ENCODE assay signal across 12 cellular contexts in the genomic region with DNA sequence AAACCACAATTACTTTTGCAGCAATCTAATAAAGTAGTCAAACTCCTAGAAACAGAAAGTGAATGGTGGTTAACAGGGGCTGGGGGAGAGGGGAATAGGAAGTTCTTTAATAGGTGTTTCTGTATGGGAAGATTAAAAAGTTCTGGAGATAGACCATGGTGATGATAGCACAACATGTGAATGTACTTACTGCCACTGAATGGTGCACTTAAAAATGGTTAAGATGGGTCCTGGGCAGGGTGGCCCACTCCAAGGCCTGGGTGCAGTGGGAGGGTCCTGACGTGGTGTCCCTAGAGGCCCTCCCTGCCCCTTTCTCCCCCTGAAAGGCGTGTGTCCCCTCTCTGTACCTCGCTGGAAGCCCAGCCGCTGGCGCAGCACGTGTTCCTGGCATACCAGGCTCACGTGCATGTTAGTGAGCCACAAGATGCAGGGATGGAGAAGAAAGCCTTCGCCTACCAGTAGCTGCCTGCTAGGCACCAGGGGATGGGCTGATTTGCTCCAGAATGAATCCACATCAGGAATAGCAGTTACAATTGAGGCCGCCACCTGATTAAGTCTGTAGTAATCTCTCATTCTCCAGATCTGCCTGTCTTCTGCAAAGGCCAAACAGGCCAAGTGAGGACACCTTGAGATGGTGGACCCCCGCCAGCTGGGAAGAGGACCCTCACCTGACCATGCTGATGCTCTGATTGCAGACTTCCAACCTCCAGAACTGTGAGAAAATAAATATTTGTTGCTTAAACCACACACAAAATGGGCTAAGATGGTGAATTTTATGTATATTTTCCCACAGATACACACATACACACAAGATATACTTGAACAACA.
DNase-seq lines count a peak whose midpoint lies in the region; ATAC-seq and TF ChIP-seq lines count a peak whose summit lies in the region.
"Had no signal": no experiment of that assay in that cellular context is flagged by ENCODE, and none has a peak within 500 bp of the region (broad histone marks: within the 10 kb centered on the region; RNA-seq: fewer than 3 reads in every experiment).

No MANE protein-coding gene starts in this region.

- H3K4me3 ChIP-seq in CD4-positive, alpha-beta memory T cell (ENCODE audit: low read length in 2 of 2), result peak overlapping the region in 1 of 2 donors; percentile 9
- H3K4me3 ChIP-seq in right atrium auricular region, result no peak overlapping the region
- H3K4me3 ChIP-seq: testis had no signal

- H3K27ac ChIP-seq in CD4-positive, alpha-beta memory T cell (ENCODE audit: low read depth, low read length), result peak overlapping the region; percentile 64
- H3K27ac ChIP-seq in right atrium auricular region, result no peak overlapping the region
- H3K27ac ChIP-seq: parathyroid adenoma, testis had no signal

- peak overlapping the region; percentile 55 to 77 (median 70) for H3K4me3 Mint-ChIP-seq in CD4-positive, alpha-beta memory T cell
- H3K4me3 Mint-ChIP-seq in IgD-negative memory B cell, result peak overlapping the region; percentile 34 to 78 (median 72)
- peak overlapping the region; percentile 82 for H3K4me3 Mint-ChIP-seq in activated naive CD8-positive, alpha-beta T cell
- H3K4me3 Mint-ChIP-seq in naive thymus-derived CD8-positive, alpha-beta T cell, result peak overlapping the region; percentile 26 to 89 (median 64)

- no peak for ATAC-seq in naive thymus-derived CD8-positive, alpha-beta T cell
- ATAC-seq in HG03039 (IDR thresholded peaks at IDR 0.05; ENCODE audit: unreplicated experiment) (no peak), HG02642 (IDR thresholded peaks at IDR 0.05; ENCODE audit: poor library complexity, unreplicated experiment) (no peak)

- H3K36me3 ChIP-seq in CD4-positive, alpha-beta memory T cell (ENCODE audit: insufficient read depth, low read length), result no peaks in the 10 kb centered on the region
- no peaks in the 10 kb centered on the region for H3K36me3 ChIP-seq in right atrium auricular region

- H3K27ac Mint-ChIP-seq in CD4-positive, alpha-beta memory T cell, result peak overlapping the region; percentile 77 to 94 (median 91)
- peak overlapping the region; percentile 44 to 95 (median 86) for H3K27ac Mint-ChIP-seq in IgD-negative memory B cell
- H3K27ac Mint-ChIP-seq in activated naive CD8-positive, alpha-beta T cell, result peak overlapping the region; percentile 98
- H3K27ac Mint-ChIP-seq in naive thymus-derived CD8-positive, alpha-beta T cell, result peak overlapping the region; percentile 88 to 97 (median 93)

- H3K4me1 ChIP-seq in CD4-positive, alpha-beta memory T cell (ENCODE audit: insufficient read depth, low read length), result peaks cover 93% of the 10 kb centered on the region
- no peaks in the 10 kb centered on the region for H3K4me1 ChIP-seq in right atrium auricular region
- H3K4me1 ChIP-seq: parathyroid adenoma, testis had no signal

- no peaks in the 10 kb centered on the region for H3K27me3 ChIP-seq in CD4-positive, alpha-beta memory T cell (ENCODE audit: insufficient read depth, low read length)
- no peaks in the 10 kb centered on the region for H3K27me3 ChIP-seq in right atrium auricular region
- H3K27me3 ChIP-seq: testis had no signal

- H3K4me1 Mint-ChIP-seq in CD4-positive, alpha-beta memory T cell, result peaks cover 63 to 87% (median 78%) of the 10 kb centered on the region in 4 donors
- peaks cover 32 to 83% (median 60%) of the 10 kb centered on the region in 3 donors for H3K4me1 Mint-ChIP-seq in IgD-negative memory B cell
- peaks cover 89% of the 10 kb centered on the region for H3K4me1 Mint-ChIP-seq in activated naive CD8-positive, alpha-beta T cell (ENCODE audit: low read depth)
- H3K4me1 Mint-ChIP-seq in naive thymus-derived CD8-positive, alpha-beta T cell, result peaks cover 34 to 97% (median 79%) of the 10 kb centered on the region in 4 donors

- POLR2A ChIA-PET in CD4-positive, alpha-beta memory T cell (lab: Charles Lee; ENCODE audit: partially characterized antibody), result interaction anchor here (0.7 to 5.1 kb wide), 18 partner anchors 8 to 787 kb away, joined by 3 to 130 read pairs (median 5); a partner anchor contains a TSS
- POLR2A ChIA-PET in naive thymus-derived CD8-positive, alpha-beta T cell (lab: Charles Lee), result interaction anchor here (0.6 to 3.8 kb wide), 19 partner anchors 8 to 787 kb away, joined by 3 to 85 read pairs (median 4); a partner anchor contains a TSS

- DNase-seq in CD4-positive, alpha-beta memory T cell, result no peak
- peak in 3 of 10 donors; percentile 6 to 22 (median 15) for DNase-seq in naive thymus-derived CD8-positive, alpha-beta T cell
- DNase-seq in right atrium auricular region (ENCODE audit: low spot score), result no peak
- no peak for DNase-seq in islet precursor cell
- DNase-seq: NCI-H524 treated with DMSO at 0.1 percent for 48 hours, SK-N-SH, testis had no signal

- H3K9me3 ChIP-seq in CD4-positive, alpha-beta memory T cell (ENCODE audit: control insufficient read depth in 1 of 2, low read length in 2 of 2), result no peaks in the 10 kb centered on the region
- H3K9me3 ChIP-seq in right atrium auricular region, result no peaks in the 10 kb centered on the region
- H3K9me3 ChIP-seq: SK-N-SH, testis had no signal

- H3K36me3 Mint-ChIP-seq in CD4-positive, alpha-beta memory T cell, result no peaks in the 10 kb centered on the region
- H3K36me3 Mint-ChIP-seq in IgD-negative memory B cell, result no peaks in the 10 kb centered on the region
- no peaks in the 10 kb centered on the region for H3K36me3 Mint-ChIP-seq in activated naive CD8-positive, alpha-beta T cell
- no peaks in the 10 kb centered on the region for H3K36me3 Mint-ChIP-seq in naive thymus-derived CD8-positive, alpha-beta T cell

- intact Hi-C loops in CD4-positive, alpha-beta memory T cell (cut with micrococcal nuclease), result loop anchor here (1.0 to 5.0 kb wide), 4 partner anchors 18 to 325 kb away; a partner anchor contains a TSS

- no peaks in the 10 kb centered on the region for H3K27me3 Mint-ChIP-seq in CD4-positive, alpha-beta memory T cell
- no peaks in the 10 kb centered on the region for H3K27me3 Mint-ChIP-seq in IgD-negative memory B cell
- no peaks in the 10 kb centered on the region for H3K27me3 Mint-ChIP-seq in activated naive CD8-positive, alpha-beta T cell
- H3K27me3 Mint-ChIP-seq in naive thymus-derived CD8-positive, alpha-beta T cell, result no peaks in the 10 kb centered on the region

- TF ChIP-seq CTCF in right atrium auricular region (IDR thresholded peaks at IDR 0.05), result no peak

- CTCF ChIA-PET in CD4-positive, alpha-beta memory T cell (lab: Charles Lee; ENCODE audit: partially characterized antibody), result interaction anchor here (1.0 to 12.1 kb wide), 10 partner anchors 35 to 146 kb away, joined by 3 to 125 read pairs (median 10); a partner anchor contains a TSS

- H3K9me3 Mint-ChIP-seq in CD4-positive, alpha-beta memory T cell, result peaks cover 0 to 3% (median 0%) of the 10 kb centered on the region in 8 donors
- peaks cover 0 to 5% (median 0%) of the 10 kb centered on the region in 3 donors for H3K9me3 Mint-ChIP-seq in IgD-negative memory B cell
- H3K9me3 Mint-ChIP-seq in activated naive CD8-positive, alpha-beta T cell (ENCODE audit: low read depth), result no peaks in the 10 kb centered on the region
- H3K9me3 Mint-ChIP-seq in naive thymus-derived CD8-positive, alpha-beta T cell, result peaks cover 0 to 5% (median 0%) of the 10 kb centered on the region in 9 donors
